Comparison of ENCODE assay signal across 1 cellular context in genomic region chr6:42746452-42747400, GRCh38.
A peak's percentile ranks its signal among the peaks of the same experiment; 100 is the strongest.
TF ChIP-seq lines count a peak whose summit lies in the region.

No MANE protein-coding gene starts in this region.

TF ChIP-seq in WTC11, 78 proteins besides CTCF, POLR2A, EP300 and RAD21 (continued from another document):
- TF ChIP-seq USF1 (CRISPR knock-in tag; IDR thresholded peaks at IDR 0.05), result peak; percentile 32; the same call in 1 of the 2 replicates
